ENCODE assay signal across 8 cellular contexts in the genomic region with DNA sequence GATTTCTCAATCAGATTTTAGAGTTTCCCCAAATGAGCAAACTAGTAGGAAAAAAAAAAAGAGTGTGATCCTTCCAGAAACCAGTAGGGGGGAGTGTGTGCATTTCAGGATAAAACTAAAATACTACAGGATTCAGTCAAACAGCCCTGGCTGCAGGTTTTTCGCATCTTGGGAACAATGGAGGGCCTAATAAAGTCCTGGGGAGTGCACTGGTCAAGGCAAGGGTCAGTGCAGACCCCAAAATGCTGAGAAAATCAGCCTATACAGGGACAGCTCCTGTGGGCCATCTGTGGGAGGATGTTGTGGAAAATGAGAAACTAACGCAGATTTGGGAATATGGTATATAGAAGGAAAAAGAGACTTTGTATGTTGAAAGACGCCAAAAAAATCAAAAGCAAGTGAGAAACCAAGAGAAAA. TPM values are rescaled to one million over a fixed set of nuclear protein-coding genes. Genes with fewer than 3 reads are reported as not detected.
A peak's percentile ranks its signal among the peaks of the same experiment; 100 is the strongest.
DNase-seq lines count a peak whose midpoint lies in the region; ATAC-seq and TF ChIP-seq lines count a peak whose summit lies in the region.

No MANE protein-coding gene starts in this region.

- TF ChIP-seq EP300 in esophagus muscularis mucosa (IDR thresholded peaks at IDR 0.05), result no peak

- TF ChIP-seq CTCF in BJ (IDR thresholded peaks at IDR 0.05; ENCODE audit: insufficient read depth, low read depth, low read length), result peak; percentile 77
- TF ChIP-seq CTCF in HEK293 (tag by site-specific recombination; IDR thresholded peaks at IDR 0.05), result no peak
- peak in 2 of 3 experiments; percentile 37 to 54 for TF ChIP-seq CTCF in esophagus muscularis mucosa (IDR thresholded peaks at IDR 0.05)
- no peak for TF ChIP-seq CTCF in mucosa of descending colon (IDR thresholded peaks at IDR 0.05)

- DNase-seq in BJ (ENCODE audit: low read depth) (no peak), OCI-M2 (lab: John Stamatoyannopoulos, UW; ENCODE audit: unreplicated experiment) (peak; percentile 20), esophagus muscularis mucosa (ENCODE audit: extremely low spot score) (no peak), retina (peak; percentile 48), mucosa of descending colon (no peak)
- DNase-seq in activated T-helper 2 cell treated with anti-CD3 and anti-CD28 coated beads, Interferon-gamma antibody, Interleukin-2, Interleukin-4, amounts not matched to agents 10 μg/mL and 5 μg/mL and 100 μg/mL, durations not matched to agents 14 hours and 24 hours and 36 hours (ENCODE audit: low spot score), result no peak

- H3K9me3 Mint-ChIP-seq in activated T-helper 2 cell treated with anti-CD3 and anti-CD28 coated beads, Interferon-gamma antibody, Interleukin-2, Interleukin-4, amounts not matched to agents 10 μg/mL and 5 μg/mL and 100 μg/mL, durations not matched to agents 14 hours and 24 hours and 36 hours, result no peaks in the 10 kb centered on the region

- 73% methylated on average over 3 of the region's 3 CpGs for WGBS in esophagus muscularis mucosa

- peaks cover 6% of the 10 kb centered on the region; the same call in 1 of the 2 replicates for H3K4me1 ChIP-seq in HEK293 (ENCODE audit: control insufficient read depth, insufficient read depth, low read length)
- H3K4me1 ChIP-seq in esophagus muscularis mucosa, result no peaks in the 10 kb centered on the region
- H3K4me1 ChIP-seq in mucosa of descending colon (ENCODE audit: low read depth), result no peaks in the 10 kb centered on the region

- H3K27ac ChIP-seq in HEK293 (ENCODE audit: extremely low read depth, low read depth, low read length) (no peak overlapping the region), esophagus muscularis mucosa (replicated peaks in 1 of 4) (no peak overlapping the region)

- H3K9me3 ChIP-seq in HEK293 (ENCODE audit: control insufficient read depth, insufficient read depth, low read depth, low read length) (no peaks in the 10 kb centered on the region), esophagus muscularis mucosa (no peaks in the 10 kb centered on the region), mucosa of descending colon (no peaks in the 10 kb centered on the region)

- CTCF ChIA-PET in BJ (lab: Yijun Ruan, JAX), result interaction anchor here (0.7 to 3.4 kb wide), 11 partner anchors 8 to 230 kb away, joined by 3 to 11 read pairs (median 4); partner anchors contain the start of gene ABCD4
- CTCF ChIA-PET in HEK293 (lab: Yijun Ruan, JAX), result interaction anchor here (0.7 to 1.8 kb wide), 11 partner anchors 12 to 155 kb away, joined by 3 to 9 read pairs (median 4); partner anchors contain the start of gene SYNDIG1L

- H3K36me3 Mint-ChIP-seq in activated T-helper 2 cell treated with anti-CD3 and anti-CD28 coated beads, Interferon-gamma antibody, Interleukin-2, Interleukin-4, amounts not matched to agents 10 μg/mL and 5 μg/mL and 100 μg/mL, durations not matched to agents 14 hours and 24 hours and 36 hours (ENCODE audit: low read depth), result no peaks in the 10 kb centered on the region

- no peak overlapping the region for H3K27ac Mint-ChIP-seq in activated T-helper 2 cell treated with anti-CD3 and anti-CD28 coated beads, Interferon-gamma antibody, Interleukin-2, Interleukin-4, amounts not matched to agents 10 μg/mL and 5 μg/mL and 100 μg/mL, durations not matched to agents 14 hours and 24 hours and 36 hours

- intact Hi-C loops in esophagus muscularis mucosa (cut with DNase I), result no loop called here
- intact Hi-C loops in activated T-helper 2 cell treated with anti-CD3 and anti-CD28 coated beads, Interferon-gamma antibody, Interleukin-2, Interleukin-4, amounts not matched to agents 10 μg/mL and 5 μg/mL and 100 μg/mL, durations not matched to agents 14 hours and 24 hours and 36 hours (cut with micrococcal nuclease), result no loop called here
- intact Hi-C loops in mucosa of descending colon (cut with DNase I, micrococcal nuclease), result no loop called here

- POLR2A ChIA-PET in BJ (lab: Charles Lee) (no interaction called here), HEK293 (lab: Yijun Ruan, JAX) (no interaction called here)

- TF ChIP-seq POLR2A in esophagus muscularis mucosa (IDR thresholded peaks at IDR 0.05; ENCODE audit: low read depth), result no peak

- no peaks in the 10 kb centered on the region for H3K4me1 Mint-ChIP-seq in activated T-helper 2 cell treated with anti-CD3 and anti-CD28 coated beads, Interferon-gamma antibody, Interleukin-2, Interleukin-4, amounts not matched to agents 10 μg/mL and 5 μg/mL and 100 μg/mL, durations not matched to agents 14 hours and 24 hours and 36 hours (ENCODE audit: low read depth)

- H3K4me3 ChIP-seq in BJ (ENCODE audit: low read depth, low read length), result no peak overlapping the region
- no peak overlapping the region for H3K4me3 ChIP-seq in HEK293 (ENCODE audit: low read depth, low read length)
- H3K4me3 ChIP-seq in esophagus muscularis mucosa, result no peak overlapping the region
- H3K4me3 ChIP-seq in mucosa of descending colon, result no peak overlapping the region

- H3K4me3 Mint-ChIP-seq in activated T-helper 2 cell treated with anti-CD3 and anti-CD28 coated beads, Interferon-gamma antibody, Interleukin-2, Interleukin-4, amounts not matched to agents 10 μg/mL and 5 μg/mL and 100 μg/mL, durations not matched to agents 14 hours and 24 hours and 36 hours (ENCODE audit: low read depth), result no peak overlapping the region

- H3K27me3 Mint-ChIP-seq in activated T-helper 2 cell treated with anti-CD3 and anti-CD28 coated beads, Interferon-gamma antibody, Interleukin-2, Interleukin-4, amounts not matched to agents 10 μg/mL and 5 μg/mL and 100 μg/mL, durations not matched to agents 14 hours and 24 hours and 36 hours (ENCODE audit: low read depth), result peaks cover 8% of the 10 kb centered on the region

- ATAC-seq in mucosa of descending colon, result no peak
- ATAC-seq in HG03342 (IDR thresholded peaks at IDR 0.05; ENCODE audit: unreplicated experiment), result no peak

- H3K36me3 ChIP-seq in BJ (ENCODE audit: control insufficient read depth, insufficient read depth, low read length) (no peaks in the 10 kb centered on the region), HEK293 (ENCODE audit: control insufficient read depth in 2 of 2, insufficient read depth in 1 of 2, low read length in 2 of 2) (no peaks in the 10 kb centered on the region), esophagus muscularis mucosa (no peaks in the 10 kb centered on the region), mucosa of descending colon (ENCODE audit: low read depth) (no peaks in the 10 kb centered on the region)

- peaks cover 3% of the 10 kb centered on the region; the same call in 1 of the 2 replicates for H3K27me3 ChIP-seq in BJ (ENCODE audit: control insufficient read depth, insufficient read depth, low read length)
- H3K27me3 ChIP-seq in esophagus muscularis mucosa, result peaks cover 0 to 19% (median 0%) of the 10 kb centered on the region in 4 donors

TF ChIP-seq in HEK293, 187 proteins besides CTCF, POLR2A, EP300 and RAD21:
- TF ChIP-seq FEZF1 (tag by site-specific recombination; IDR thresholded peaks at IDR 0.05) (no peak), KLF16 (tag by site-specific recombination; IDR thresholded peaks at IDR 0.05) (no peak), ZNF112 (tag by site-specific recombination; IDR thresholded peaks at IDR 0.05) (no peak), ZNF654 (tag by site-specific recombination; IDR thresholded peaks at IDR 0.05; ENCODE audit: low read depth) (peak; percentile 61), GFI1B (tag by site-specific recombination; IDR thresholded peaks at IDR 0.05) (no peak), GLIS2 (tag by site-specific recombination; IDR thresholded peaks at IDR 0.05) (no peak)
- TF ChIP-seq, protein P1, sequence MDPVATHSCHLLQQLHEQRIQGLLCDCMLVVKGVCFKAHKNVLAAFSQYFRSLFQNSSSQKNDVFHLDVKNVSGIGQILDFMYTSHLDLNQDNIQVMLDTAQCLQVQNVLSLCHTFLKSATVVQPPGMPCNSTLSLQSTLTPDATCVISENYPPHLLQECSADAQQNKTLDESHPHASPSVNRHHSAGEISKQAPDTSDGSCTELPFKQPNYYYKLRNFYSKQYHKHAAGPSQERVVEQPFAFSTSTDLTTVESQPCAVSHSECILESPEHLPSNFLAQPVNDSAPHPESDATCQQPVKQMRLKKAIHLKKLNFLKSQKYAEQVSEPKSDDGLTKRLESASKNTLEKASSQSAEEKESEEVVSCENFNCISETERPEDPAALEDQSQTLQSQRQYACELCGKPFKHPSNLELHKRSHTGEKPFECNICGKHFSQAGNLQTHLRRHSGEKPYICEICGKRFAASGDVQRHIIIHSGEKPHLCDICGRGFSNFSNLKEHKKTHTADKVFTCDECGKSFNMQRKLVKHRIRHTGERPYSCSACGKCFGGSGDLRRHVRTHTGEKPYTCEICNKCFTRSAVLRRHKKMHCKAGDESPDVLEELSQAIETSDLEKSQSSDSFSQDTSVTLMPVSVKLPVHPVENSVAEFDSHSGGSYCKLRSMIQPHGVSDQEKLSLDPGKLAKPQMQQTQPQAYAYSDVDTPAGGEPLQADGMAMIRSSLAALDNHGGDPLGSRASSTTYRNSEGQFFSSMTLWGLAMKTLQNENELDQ (tag by site-specific recombination; IDR thresholded peaks at IDR 0.05; ENCODE audit: low read depth), result no peak

RNA-seq across cellular contexts. Expression of gene ABCD4, which starts 22.2 kb away (rescaled TPM):
- 8.4 and 12.4 TPM in 2 replicates for polyA plus RNA-seq in BJ (2011; rRNA removed)
- 11.5 and 11.7 TPM in 2 replicates for polyA minus RNA-seq in BJ (2011; rRNA and poly(A)+ RNA removed)
- total RNA-seq in esophagus muscularis mucosa, result 10 to 100 TPM; 25.5 to 39.5 (median 29.3) TPM
- total RNA-seq in activated T-helper 2 cell treated with anti-CD3 and anti-CD28 coated beads, Interferon-gamma antibody, Interleukin-2, Interleukin-4, amounts not matched to agents 10 μg/mL and 5 μg/mL and 100 μg/mL, durations not matched to agents 14 hours and 24 hours and 36 hours, result 46.2 and 48.5 TPM in 2 replicates
- 10 to 100 TPM; 41.9 to 71.3 (median 53.8) TPM for total RNA-seq in mucosa of descending colon

RNA-seq across cellular contexts. Expression of gene VRTN, which starts 23.3 kb away (rescaled TPM):
- polyA plus RNA-seq in BJ (2011; rRNA removed), result not detected in 2 replicates
- polyA minus RNA-seq in BJ (2011; rRNA and poly(A)+ RNA removed), result not detected in 2 replicates
- total RNA-seq in esophagus muscularis mucosa (not detected), mucosa of descending colon (under 1 TPM in 1 of 3 donors, not detected in 2; 0.09 TPM)
- not detected in 2 replicates for total RNA-seq in activated T-helper 2 cell treated with anti-CD3 and anti-CD28 coated beads, Interferon-gamma antibody, Interleukin-2, Interleukin-4, amounts not matched to agents 10 μg/mL and 5 μg/mL and 100 μg/mL, durations not matched to agents 14 hours and 24 hours and 36 hours

Comparison
In these comparisons a context has a peak if more than half of its experiments do, and no peak if none do; other contexts are left out.
1. DNase-seq: peak in OCI-M2 (single experiment) and retina (single experiment); none in BJ (single experiment), esophagus muscularis mucosa (single experiment), activated T-helper 2 cell treated with anti-CD3 and anti-CD28 coated beads, Interferon-gamma antibody, Interleukin-2, Interleukin-4, amounts not matched to agents 10 μg/mL and 5 μg/mL and 100 μg/mL, durations not matched to agents 14 hours and 24 hours and 36 hours (single experiment) and mucosa of descending colon (0 of 3).
2. CTCF ChIP-seq: peak in BJ (single experiment) and esophagus muscularis mucosa (2 of 3); none in HEK293 (single experiment) and mucosa of descending colon (single experiment).